In the genomic region with DNA sequence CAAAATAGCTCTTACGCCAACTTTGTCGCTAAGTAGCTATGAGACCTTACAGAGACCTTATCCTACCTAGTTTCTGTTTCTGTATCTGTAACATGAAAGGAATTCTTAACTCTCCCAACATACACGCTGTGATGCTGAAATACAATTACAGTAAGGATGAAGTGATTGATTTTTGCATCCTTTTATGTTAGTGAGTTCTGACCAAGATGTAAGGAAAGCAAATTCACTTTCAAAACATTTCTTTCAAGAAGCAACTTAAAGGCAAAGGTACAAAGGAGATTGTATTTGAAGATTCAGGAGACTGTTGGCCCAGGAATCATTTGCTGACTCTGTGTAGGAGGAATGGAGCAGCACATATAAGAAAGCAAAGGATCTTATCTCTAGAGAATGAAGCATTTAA, we compare ENCODE assay signal across 25 cellular contexts.
"Had no signal": no experiment of that assay in that cellular context is flagged by ENCODE, and none has a peak within 500 bp of the region (broad histone marks: within the 10 kb centered on the region; RNA-seq: fewer than 3 reads in every experiment).

No MANE protein-coding gene starts in this region.

- H3K27me3 Mint-ChIP-seq: activated CD4-positive, alpha-beta memory T cell treated with anti-CD3 and anti-CD28 coated beads, Interleukin-2, amount 10 ng/mL, durations not matched to agents 7 days and 5 days; activated CD4-positive, alpha-beta T cell treated with anti-CD3 and anti-CD28 coated beads for 36 hours; activated naive CD8-positive, alpha-beta T cell treated with anti-CD3 and anti-CD28 coated beads for 36 hours; activated T-helper 17 cell treated with anti-CD3 and anti-CD28 coated beads, Interleukin-2, amount 50 U/mL, for 72 hours had no signal

- H3K9me3 Mint-ChIP-seq: activated CD4-positive, alpha-beta memory T cell treated with anti-CD3 and anti-CD28 coated beads, Interleukin-2, amount 10 ng/mL, durations not matched to agents 7 days and 5 days; activated naive CD4-positive, alpha-beta T cell treated with anti-CD3 and anti-CD28 coated beads for 36 hours; activated naive CD8-positive, alpha-beta T cell treated with anti-CD3 and anti-CD28 coated beads for 36 hours; activated T-helper 17 cell treated with anti-CD3 and anti-CD28 coated beads, Interleukin-2, amount 50 U/mL, for 72 hours had no signal

- H3K27me3 ChIP-seq: Peyer's patch had no signal

- FAIRE-seq: bronchial epithelial cell had no signal

- H3K4me2 ChIP-seq: KMS-11 had no signal

- H3K36me3 ChIP-seq: Peyer's patch had no signal

- H3K9me3 ChIP-seq: Peyer's patch had no signal

- H3K27ac Mint-ChIP-seq: activated CD4-positive, alpha-beta memory T cell treated with anti-CD3 and anti-CD28 coated beads, Interleukin-2, amount 10 ng/mL, durations not matched to agents 7 days and 5 days; activated CD4-positive, alpha-beta T cell treated with anti-CD3 and anti-CD28 coated beads for 36 hours; activated naive CD4-positive, alpha-beta T cell treated with anti-CD3 and anti-CD28 coated beads for 36 hours; activated naive CD8-positive, alpha-beta T cell treated with anti-CD3 and anti-CD28 coated beads for 36 hours; activated T-helper 17 cell treated with anti-CD3 and anti-CD28 coated beads, Interleukin-2, amount 50 U/mL, for 72 hours had no signal

- H3K4me3 Mint-ChIP-seq: activated CD4-positive, alpha-beta memory T cell treated with anti-CD3 and anti-CD28 coated beads, Interleukin-2, amount 10 ng/mL, durations not matched to agents 7 days and 5 days; activated CD4-positive, alpha-beta T cell treated with anti-CD3 and anti-CD28 coated beads for 36 hours; activated naive CD4-positive, alpha-beta T cell treated with anti-CD3 and anti-CD28 coated beads for 36 hours; activated naive CD8-positive, alpha-beta T cell treated with anti-CD3 and anti-CD28 coated beads for 36 hours; activated T-helper 17 cell treated with anti-CD3 and anti-CD28 coated beads, Interleukin-2, amount 50 U/mL, for 72 hours had no signal

- H3K4me1 ChIP-seq: Peyer's patch had no signal

- H3K27ac ChIP-seq: KMS-11, Peyer's patch, VCaP had no signal

- H3K4me1 Mint-ChIP-seq: activated naive CD8-positive, alpha-beta T cell treated with anti-CD3 and anti-CD28 coated beads for 36 hours had no signal

- ATAC-seq: activated CD4-positive, alpha-beta T cell treated with anti-CD3 and anti-CD28 coated beads for 36 hours; activated T-helper 17 cell treated with anti-CD3 and anti-CD28 coated beads, Interleukin-2, amount 50 U/mL, for 72 hours had no signal

- H3K36me3 Mint-ChIP-seq: activated naive CD8-positive, alpha-beta T cell treated with anti-CD3 and anti-CD28 coated beads for 36 hours had no signal

- DNase-seq: activated CD4-positive, alpha-beta memory T cell treated with anti-CD3 and anti-CD28 coated beads, Interleukin-2, amount 10 ng/mL, durations not matched to agents 7 days and 5 days; activated CD4-positive, alpha-beta T cell treated with anti-CD3 and anti-CD28 coated beads for 36 hours; activated CD4-positive, alpha-beta T cell treated with anti-CD3 and anti-CD28 coated beads, Interleukin-2, amount 50 U/mL, for 1 hour; activated CD4-positive, CD25-positive, alpha-beta regulatory T cell; activated gamma-delta T cell; activated naive CD4-positive, alpha-beta T cell treated with anti-CD3 and anti-CD28 coated beads for 36 hours; activated naive CD8-positive, alpha-beta T cell treated with anti-CD3 and anti-CD28 coated beads for 36 hours; activated T-cell treated with anti-CD3 and anti-CD28 coated beads for 4 hours; activated T-cell treated with anti-CD3 and anti-CD28 coated beads, Interleukin-2, amount 50 U/mL, for 48 hours; anterior cingulate cortex; central memory CD4-positive, alpha-beta T cell; NCI-H1092; NCI-H1417; NCI-H1930; NCI-H2171; NCI-H2227 treated with DMSO at 0.1 percent for 48 hours; NCI-H526 treated with DMSO at 0.1 percent for 48 hours; NK-92 treated with Interleukin-12 subunit alpha and Interleukin-12 subunit beta, amount 100 ng/mL, for 24 hours; Peyer's patch; SHP77 treated with DMSO at 0.1 percent for 48 hours; T-helper 1 cell had no signal

- H3K9ac ChIP-seq: KMS-11 had no signal

- H3K4me3 ChIP-seq: Peyer's patch had no signal
